ENCODE assay signal across 9 cellular contexts in the genomic region with DNA sequence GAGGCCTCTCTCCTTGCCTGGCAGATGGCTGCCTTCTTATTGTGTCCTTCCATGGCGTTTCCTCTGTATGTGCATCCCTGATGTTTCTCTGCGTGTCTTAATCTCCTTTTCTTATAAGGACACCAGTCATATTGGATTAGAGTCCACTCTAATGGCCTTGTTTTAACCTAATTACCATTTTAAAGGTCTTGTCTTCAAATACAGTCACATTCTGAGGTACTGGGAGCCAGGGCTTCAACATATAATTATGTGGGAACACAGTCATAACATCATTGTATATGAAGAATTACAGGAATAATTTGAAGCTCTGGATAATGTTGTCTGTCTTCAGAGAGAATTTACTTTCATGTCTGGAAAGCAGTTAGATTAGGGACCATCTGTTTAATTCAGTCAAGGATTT. TPM values are rescaled to one million over a fixed set of nuclear protein-coding genes. Genes with fewer than 3 reads are reported as not detected.
"Had no signal": no experiment of that assay in that cellular context is flagged by ENCODE, and none has a peak within 500 bp of the region (broad histone marks: within the 10 kb centered on the region; RNA-seq: fewer than 3 reads in every experiment).

No MANE protein-coding gene starts in this region.

- H3K36me3 Mint-ChIP-seq: IgD-negative memory B cell had no signal

- H3K27ac Mint-ChIP-seq: GM23338, H9, IgD-negative memory B cell had no signal

- DNase-seq: H9, HCEC 1CT, KBM-7 had no signal

- H3K27me3 Mint-ChIP-seq: IgD-negative memory B cell had no signal

- H3K27ac ChIP-seq: HL-60 had no signal

- FAIRE-seq: H1, H54, HepG2 had no signal

- H3K4me1 Mint-ChIP-seq: IgD-negative memory B cell had no signal

- H3K4me3 Mint-ChIP-seq: GM23338, H9, IgD-negative memory B cell had no signal

- H3K4me3 ChIP-seq: GM23338 had no signal

- ATAC-seq: GM23338, HepG2 had no signal

RNA-seq across cellular contexts. Expression of a gene that starts 56.4 kb away (rescaled TPM):
- total RNA-seq: H1, H9, HepG2 had no signal
